In genomic region chr5:7261049-7261448, GRCh38 we compare ENCODE assay signal across 8 cellular contexts.
DNase-seq lines count a peak whose midpoint lies in the region; ATAC-seq and TF ChIP-seq lines count a peak whose summit lies in the region.

No MANE protein-coding gene starts in this region.

- H3K36me3 ChIP-seq in brain microvascular endothelial cell (replicated peaks) = no peaks in the 10 kb centered on the region

- H3K27ac ChIP-seq in AG04450 (ENCODE audit: low read depth, low read length) (no peak overlapping the region), brain microvascular endothelial cell (no peak overlapping the region)

- DNase-seq in AG04450 (ENCODE audit: low read depth, low spot score) (no peak), GM13976 (ENCODE audit: low spot score) (no peak), NCI-H510A treated with DMSO at 0.1 percent for 48 hours (lab: John Stamatoyannopoulos, UW) (peak; percentile 87), cerebellum (ENCODE audit: low spot score) (peak; percentile 15), brain microvascular endothelial cell (no peak)
- DNase-seq in activated naive CD4-positive, alpha-beta T cell treated with anti-CD3 and anti-CD28 coated beads, Interleukin-2, amount 50 U/mL, for 72 hours (ENCODE audit: low spot score in 2 of 2) = no peak

- no peaks in the 10 kb centered on the region for H3K27me3 ChIP-seq in AG04450 (ENCODE audit: control insufficient read depth, insufficient read depth, low read length)
- no peaks in the 10 kb centered on the region for H3K27me3 ChIP-seq in brain microvascular endothelial cell (replicated peaks)

- no peaks in the 10 kb centered on the region for H3K4me1 Mint-ChIP-seq in nephron

- peaks cover 9% of the 10 kb centered on the region for H3K9me3 Mint-ChIP-seq in nephron
- H3K9me3 Mint-ChIP-seq in activated naive CD4-positive, alpha-beta T cell treated with anti-CD3 and anti-CD28 coated beads, Interleukin-2, amount 50 U/mL, for 72 hours = no peaks in the 10 kb centered on the region

- H3K4me3 Mint-ChIP-seq in nephron = no peak overlapping the region

- in situ Hi-C loops in GM13976 (cut with MboI; ENCODE audit: low sequenced_read_pairs, unreplicated experiment) = no loop called here
- in situ Hi-C loops in brain microvascular endothelial cell (cut with HindIII; ENCODE audit: low pct_ligation_motif_present, low sequenced_read_pairs) = no loop called here

- H3K27ac Mint-ChIP-seq in nephron = no peak overlapping the region
- H3K27ac Mint-ChIP-seq in activated naive CD4-positive, alpha-beta T cell treated with anti-CD3 and anti-CD28 coated beads, Interleukin-2, amount 50 U/mL, for 72 hours = no peak overlapping the region

- peaks cover 3% of the 10 kb centered on the region; the same call in 1 of the 2 replicates for H3K9me3 ChIP-seq in AG04450 (ENCODE audit: control insufficient read depth, insufficient read depth, low read length)

- CTCF ChIA-PET in AG04450 (lab: Charles Lee) = no interaction called here

- H3K36me3 Mint-ChIP-seq in nephron (ENCODE audit: low read depth) = no peaks in the 10 kb centered on the region
- no peaks in the 10 kb centered on the region for H3K36me3 Mint-ChIP-seq in activated naive CD4-positive, alpha-beta T cell treated with anti-CD3 and anti-CD28 coated beads, Interleukin-2, amount 50 U/mL, for 72 hours

- TF ChIP-seq CTCF in AG04450 (IDR thresholded peaks at IDR 0.05; ENCODE audit: low read depth, low read length) (peak; percentile 33; the same call in 1 of the 2 replicates), GM13976 (IDR thresholded peaks at IDR 0.05; ENCODE audit: borderline replicate concordance, control extremely low read depth, extremely low read depth, insufficient read depth, missing control alignments) (peak; percentile 21), nephron (IDR thresholded peaks at IDR 0.05; ENCODE audit: unreplicated experiment in 3 of 3) (peak; percentile 46 to 72 (median 50)), brain microvascular endothelial cell (IDR thresholded peaks at IDR 0.05; ENCODE audit: low read depth, low read length, missing control alignments) (no peak)

- POLR2A ChIA-PET in AG04450 (lab: Yijun Ruan, JAX) = no interaction called here

- ATAC-seq in GM19328 (IDR thresholded peaks at IDR 0.05; ENCODE audit: unreplicated experiment) = no peak
- no peak for ATAC-seq in activated naive CD4-positive, alpha-beta T cell treated with anti-CD3 and anti-CD28 coated beads, Interleukin-2, amount 50 U/mL, for 72 hours

- no peaks in the 10 kb centered on the region for H3K27me3 Mint-ChIP-seq in nephron (ENCODE audit: low read depth)

- no peak overlapping the region for H3K4me3 ChIP-seq in AG04450 (ENCODE audit: low read depth, low read length)
- no peak overlapping the region for H3K4me3 ChIP-seq in brain microvascular endothelial cell (ENCODE audit: low read depth, low read length)

Comparison
In these comparisons a context has a peak if more than half of its experiments do, and no peak if none do; other contexts are left out.
1. DNase-seq: peak in NCI-H510A treated with DMSO at 0.1 percent for 48 hours (single experiment) and cerebellum (single experiment); none in AG04450 (single experiment), GM13976 (single experiment), brain microvascular endothelial cell (single experiment) and activated naive CD4-positive, alpha-beta T cell treated with anti-CD3 and anti-CD28 coated beads, Interleukin-2, amount 50 U/mL, for 72 hours (0 of 2).